18 cellular contexts compared by ENCODE assay signal in the genomic region with DNA sequence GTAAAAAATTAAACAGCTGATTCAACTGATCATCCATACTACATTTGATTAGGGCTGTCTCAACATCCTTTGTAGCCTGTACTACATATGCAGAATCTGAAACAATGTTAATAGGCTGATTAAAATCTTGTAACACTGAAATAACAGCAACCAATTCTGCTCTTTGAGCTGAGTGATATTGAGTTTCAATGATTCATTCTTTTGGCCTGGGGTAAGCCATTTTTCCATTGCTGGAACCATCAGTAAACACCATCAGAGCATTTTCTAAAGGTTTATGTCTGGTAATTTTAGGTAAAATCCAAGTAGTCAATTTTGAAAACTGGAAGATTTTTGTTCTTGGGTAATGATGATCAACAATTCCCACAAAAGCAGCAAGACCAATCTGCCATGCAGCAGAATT. TPM values are rescaled to one million over a fixed set of nuclear protein-coding genes. Genes with fewer than 3 reads are reported as not detected.
"Had no signal": no experiment of that assay in that cellular context is flagged by ENCODE, and none has a peak within 500 bp of the region (broad histone marks: within the 10 kb centered on the region; RNA-seq: fewer than 3 reads in every experiment).

No MANE protein-coding gene starts in this region.

RNA-seq across cellular contexts. Expression of gene DBET, which starts 45.7 kb away (rescaled TPM):
- total RNA-seq: esophagus mucosa, fibroblast of villous mesenchyme, gastrocnemius medialis, heart right ventricle, left lobe of liver, lower leg skin, mucosa of gallbladder, myocyte, natural killer cell, neural crest cell, posterior vena cava, right cardiac atrium, smooth muscle cell, suprapubic skin, upper lobe of left lung, uterus had no signal
- polyA plus RNA-seq: heart right ventricle, mammary epithelial cell, ovary, right cardiac atrium, smooth muscle cell had no signal
